Comparison of ENCODE assay signal across 8 cellular contexts in the genomic region with DNA sequence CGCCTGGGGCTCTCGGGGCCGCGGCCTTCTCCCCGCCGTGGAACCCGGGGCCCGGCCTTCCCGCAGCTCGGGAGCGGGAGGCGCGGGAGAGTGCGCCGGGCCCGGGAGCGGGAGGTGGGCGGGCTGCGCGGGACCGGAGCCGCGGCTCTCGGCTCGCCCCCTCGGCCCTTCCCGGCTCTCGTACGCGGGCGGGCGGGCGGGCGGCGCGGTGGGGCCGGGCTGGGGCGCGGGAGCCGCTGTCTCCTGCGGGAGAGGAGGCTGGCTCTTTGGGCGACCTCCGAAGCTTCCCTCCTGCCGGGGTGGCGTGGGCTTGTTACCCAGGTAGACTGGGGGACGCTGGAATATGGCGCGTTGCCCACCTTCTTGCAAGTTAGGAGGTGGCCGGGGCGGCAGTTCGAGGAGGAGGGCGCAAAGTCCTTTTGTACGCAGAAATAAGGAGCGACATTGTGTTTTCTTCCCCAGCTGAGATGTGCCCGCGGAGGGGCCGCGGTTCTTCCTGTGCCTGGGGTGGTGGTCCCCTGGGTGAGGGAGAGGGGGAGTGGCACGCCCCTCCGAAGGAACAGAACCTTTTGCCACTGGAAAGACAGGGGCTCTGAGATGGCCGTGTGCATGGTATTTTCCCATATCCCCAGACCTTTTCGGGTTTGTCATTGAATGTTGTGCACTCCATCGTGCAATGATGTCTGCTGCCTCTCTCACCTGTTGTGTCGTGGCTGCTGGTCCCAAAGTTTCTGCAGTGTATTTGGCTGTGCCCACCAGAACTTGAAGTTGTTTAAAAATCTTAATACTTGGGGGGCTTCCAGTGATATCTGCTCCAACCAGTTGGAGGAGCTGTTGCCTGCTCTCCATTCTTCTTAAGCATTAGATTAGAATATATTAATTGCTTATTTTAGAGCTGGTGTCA. TPM values are rescaled to one million over a fixed set of nuclear protein-coding genes. Genes with fewer than 3 reads are reported as not detected.
A peak's percentile ranks its signal among the peaks of the same experiment; 100 is the strongest.
DNase-seq lines count a peak whose midpoint lies in the region; ATAC-seq and TF ChIP-seq lines count a peak whose summit lies in the region.

No MANE protein-coding gene starts in this region.

- H3K9me3 ChIP-seq in mucosa of descending colon (no peaks in the 10 kb centered on the region), subcutaneous abdominal adipose tissue (ENCODE audit: control insufficient read depth in 5 of 5, low read length in 5 of 5) (no peaks in the 10 kb centered on the region)

- peak overlapping the region; percentile 90 for H3K27ac ChIP-seq in subcutaneous abdominal adipose tissue (ENCODE audit: low read depth, low read length)

- H3K9ac ChIP-seq in subcutaneous abdominal adipose tissue (ENCODE audit: low read length in 5 of 5): peak overlapping the region; percentile 91 to 98 (median 98)

- H3K36me3 ChIP-seq in mucosa of descending colon (ENCODE audit: low read depth) (no peaks in the 10 kb centered on the region), subcutaneous abdominal adipose tissue (ENCODE audit: control insufficient read depth in 5 of 5, insufficient read depth in 5 of 5, low read length in 5 of 5) (peaks cover 0 to 6% (median 3%) of the 10 kb centered on the region in 5 donors)

- peak overlapping the region; percentile 98 for H3K4me3 Mint-ChIP-seq in endothelial cell (ENCODE audit: unreplicated experiment)

- H3K4me1 ChIP-seq in mucosa of descending colon (ENCODE audit: low read depth): peaks cover 28% of the 10 kb centered on the region
- peaks cover 3 to 39% (median 26%) of the 10 kb centered on the region in 5 donors for H3K4me1 ChIP-seq in subcutaneous abdominal adipose tissue (ENCODE audit: control insufficient read depth in 5 of 5, insufficient read depth in 5 of 5, low read length in 5 of 5)

- H3K27ac Mint-ChIP-seq in endothelial cell (ENCODE audit: unreplicated experiment): peak overlapping the region; percentile 86

- peaks cover 31% of the 10 kb centered on the region for H3K4me1 Mint-ChIP-seq in endothelial cell (ENCODE audit: unreplicated experiment)

- peaks cover 7% of the 10 kb centered on the region for H3K27me3 Mint-ChIP-seq in endothelial cell (ENCODE audit: unreplicated experiment)

- H3K4me3 ChIP-seq in GM12864 (ENCODE audit: low read depth, low read length) (peak overlapping the region; percentile 85), mucosa of descending colon (peak overlapping the region; percentile 63), subcutaneous abdominal adipose tissue (ENCODE audit: low read depth in 1 of 5, low read length in 5 of 5) (peak overlapping the region; percentile 75 to 98 (median 95))

- H3K27me3 ChIP-seq in subcutaneous abdominal adipose tissue (ENCODE audit: control insufficient read depth in 5 of 5, insufficient read depth in 4 of 5, low read length in 5 of 5): no peaks in the 10 kb centered on the region

- ATAC-seq in HG02759 (IDR thresholded peaks at IDR 0.05; ENCODE audit: unreplicated experiment): peak; percentile 2
- ATAC-seq in mucosa of descending colon: peak; percentile 51

- no peak for DNase-seq in GM12864 (ENCODE audit: low read depth)
- peak; percentile 52 for DNase-seq in NCI-H2171 treated with DMSO at 0.1 percent for 48 hours (lab: John Stamatoyannopoulos, UW)
- peak; percentile 77 for DNase-seq in activated CD8-positive, alpha-beta memory T cell treated with anti-CD3 and anti-CD28 coated beads for 24 hours
- DNase-seq in endothelial cell (ENCODE audit: low spot score): peak; percentile 23
- DNase-seq in mucosa of descending colon: peak; percentile 59 to 77 (median 67)
- DNase-seq in NCI-H774 (lab: John Stamatoyannopoulos, UW): no peak

- H3K9me3 Mint-ChIP-seq in endothelial cell (ENCODE audit: unreplicated experiment): no peaks in the 10 kb centered on the region

- intact Hi-C loops in mucosa of descending colon (cut with DNase I, micrococcal nuclease): no loop called here

- TF ChIP-seq CTCF in GM12864 (IDR thresholded peaks at IDR 0.05; ENCODE audit: low read depth, low read length, missing control alignments) (peak; percentile 68), endothelial cell (IDR thresholded peaks at IDR 0.05; ENCODE audit: unreplicated experiment) (no peak), mucosa of descending colon (IDR thresholded peaks at IDR 0.05) (no peak)

- peaks cover 12% of the 10 kb centered on the region for H3K36me3 Mint-ChIP-seq in endothelial cell (ENCODE audit: low read depth, unreplicated experiment)

RNA-seq across cellular contexts. Expression of gene NRF1, which starts 0.8 kb away (rescaled TPM):
- total RNA-seq in endothelial cell (ENCODE audit: unreplicated experiment) (18.1 TPM), mucosa of descending colon (10 to 100 TPM; 13.3 to 21.8 (median 17.4) TPM)

Comparison
In these comparisons a context has a peak if more than half of its experiments do, and no peak if none do; other contexts are left out.
1. DNase-seq: peak in NCI-H2171 treated with DMSO at 0.1 percent for 48 hours (single experiment), activated CD8-positive, alpha-beta memory T cell treated with anti-CD3 and anti-CD28 coated beads for 24 hours (single experiment), endothelial cell (single experiment) and mucosa of descending colon (3 of 3); none in GM12864 (single experiment) and NCI-H774 (single experiment).
2. Peak in every context shown above with its lines, with median percentiles within 50 percentile points of each other: H3K4me3 ChIP-seq.